11 cellular contexts compared by ENCODE assay signal in genomic region chr11:100910808-100911207, GRCh38.
DNase-seq lines count a peak whose midpoint lies in the region; ATAC-seq, FAIRE-seq and TF ChIP-seq lines count a peak whose summit lies in the region.
"Had no signal": no experiment of that assay in that cellular context is flagged by ENCODE, and none has a peak within 500 bp of the region (broad histone marks: within the 10 kb centered on the region; RNA-seq: fewer than 3 reads in every experiment).

No MANE protein-coding gene starts in this region.

- TF ChIP-seq POLR2A in thyroid gland (IDR thresholded peaks at IDR 0.05): no peak

- H3K36me3 ChIP-seq in thyroid gland: no peaks in the 10 kb centered on the region

- no peaks in the 10 kb centered on the region for H3K4me1 ChIP-seq in thyroid gland

- H3K27ac ChIP-seq in thyroid gland: no peak overlapping the region

- H3K4me3 Mint-ChIP-seq in activated CD4-positive, alpha-beta memory T cell treated with anti-CD3 and anti-CD28 coated beads for 36 hours: no peak overlapping the region

- DNase-seq in GM12864 (ENCODE audit: low read depth): peak; percentile 38
- DNase-seq in stimulated activated CD4-positive, alpha-beta T cell treated with anti-CD3 and anti-CD28 coated beads, Interleukin-12 subunit alpha, Interleukin-12 subunit beta, amount 100 ng/mL, for 4 hours: no peak
- no peak for DNase-seq in HTR-8/SVneo (ENCODE audit: insufficient read length, low spot score)
- no peak for DNase-seq in thyroid gland
- no peak for DNase-seq in activated CD4-positive, alpha-beta memory T cell treated with anti-CD3 and anti-CD28 coated beads for 36 hours
- DNase-seq: amygdala had no signal

- no peaks in the 10 kb centered on the region for H3K4me1 Mint-ChIP-seq in activated CD4-positive, alpha-beta memory T cell treated with anti-CD3 and anti-CD28 coated beads for 36 hours (ENCODE audit: low read depth)

- intact Hi-C loops in thyroid gland (cut with DNase I): no loop called here
- intact Hi-C loops in activated CD4-positive, alpha-beta memory T cell treated with anti-CD3 and anti-CD28 coated beads for 36 hours (cut with micrococcal nuclease): no loop called here

- H3K9me3 ChIP-seq in thyroid gland: no peaks in the 10 kb centered on the region

- FAIRE-seq in HTR-8/SVneo (lab: Jason Lieb, UNC): no peak
- FAIRE-seq: endothelial cell of umbilical vein, K562 had no signal

- H3K9me3 Mint-ChIP-seq in activated CD4-positive, alpha-beta memory T cell treated with anti-CD3 and anti-CD28 coated beads for 36 hours: no peaks in the 10 kb centered on the region

- TF ChIP-seq CTCF in GM12864 (IDR thresholded peaks at IDR 0.05; ENCODE audit: low read depth, low read length, missing control alignments) (no peak), thyroid gland (IDR thresholded peaks at IDR 0.05) (no peak)

- CTCF ChIA-PET in activated CD4-positive, alpha-beta memory T cell treated with anti-CD3 and anti-CD28 coated beads for 36 hours (lab: Charles Lee): no interaction called here

- H3K27me3 Mint-ChIP-seq in activated CD4-positive, alpha-beta memory T cell treated with anti-CD3 and anti-CD28 coated beads for 36 hours: no peaks in the 10 kb centered on the region

- ATAC-seq in GM19395 (IDR thresholded peaks at IDR 0.05; ENCODE audit: unreplicated experiment): peak; percentile 95
- ATAC-seq in HG02840 (IDR thresholded peaks at IDR 0.05; ENCODE audit: low FRiP score, unreplicated experiment): peak; percentile 87
- ATAC-seq in HG03521 (IDR thresholded peaks at IDR 0.05; ENCODE audit: unreplicated experiment): peak; percentile 82
- ATAC-seq: K562 had no signal

- no peak overlapping the region for H3K27ac Mint-ChIP-seq in activated CD4-positive, alpha-beta memory T cell treated with anti-CD3 and anti-CD28 coated beads for 36 hours

- WGBS in thyroid gland, 2 donors: 93 to 94% methylated on average over 1 of the region's 1 CpG

- H3K4me3 ChIP-seq in GM12864 (ENCODE audit: low read depth, low read length) (no peak overlapping the region), thyroid gland (replicated peaks in 1 of 3) (no peak overlapping the region)
- H3K4me3 ChIP-seq: K562 had no signal

- H3K27me3 ChIP-seq in thyroid gland: no peaks in the 10 kb centered on the region

- POLR2A ChIA-PET in activated CD4-positive, alpha-beta memory T cell treated with anti-CD3 and anti-CD28 coated beads for 36 hours (lab: Charles Lee): no interaction called here

- no peaks in the 10 kb centered on the region for H3K36me3 Mint-ChIP-seq in activated CD4-positive, alpha-beta memory T cell treated with anti-CD3 and anti-CD28 coated beads for 36 hours
